ENCODE assay signal across 22 cellular contexts in the genomic region with DNA sequence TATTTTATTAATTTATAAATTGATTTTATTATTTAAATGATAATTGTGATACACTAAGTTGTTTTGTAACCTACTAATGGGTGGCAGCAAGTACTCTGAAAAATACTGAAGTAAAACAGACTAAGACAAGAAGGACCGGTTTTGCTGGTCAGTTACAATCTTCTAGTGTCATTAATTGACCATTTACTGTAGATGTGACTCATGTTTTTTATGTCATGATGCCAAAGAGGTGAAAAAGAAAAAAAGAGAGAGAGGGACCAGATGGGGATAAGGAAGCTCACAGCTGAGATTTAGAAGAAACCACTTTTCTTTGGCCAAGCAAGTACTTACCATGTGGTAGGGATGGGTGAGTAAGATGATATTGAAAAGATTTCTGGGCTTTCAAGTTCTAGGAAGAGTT.
"Had no signal": no experiment of that assay in that cellular context is flagged by ENCODE, and none has a peak within 500 bp of the region (broad histone marks: within the 10 kb centered on the region; RNA-seq: fewer than 3 reads in every experiment).

No MANE protein-coding gene starts in this region.

- H3K27me3 ChIP-seq: ovary, stomach had no signal

- H3K4me2 ChIP-seq: smooth muscle cell had no signal

- H3K4me3 ChIP-seq: lower lobe of right lung, ovary, smooth muscle cell, stomach had no signal

- H3K9me3 ChIP-seq: lower lobe of right lung, ovary, stomach had no signal

- ATAC-seq: activated T-helper 17 cell treated with anti-CD3 and anti-CD28 coated beads, Interleukin-2, amount 50 U/mL, for 72 hours; effector memory CD8-positive, alpha-beta T cell; left colon; lower lobe of right lung; natural killer cell; sciatic nerve; stimulated activated effector memory CD8-positive, alpha-beta T cell treated with anti-CD3 and anti-CD28 coated beads, Interleukin-12 subunit alpha, Interleukin-12 subunit beta, amount 100 ng/mL, for 72 hours had no signal

- DNase-seq: activated B cell treated with CpG ODN at 0.5 μM for 24 hours; activated CD4-positive, alpha-beta memory T cell treated with anti-CD3 and anti-CD28 coated beads for 36 hours; activated CD4-positive, alpha-beta T cell treated with anti-CD3 and anti-CD28 coated beads for 4 hours; activated naive CD4-positive, alpha-beta T cell treated with Interleukin-2 at 50 U/mL for 16 hours; activated naive CD8-positive, alpha-beta T cell treated with anti-CD3 and anti-CD28 coated beads, Interleukin-2, amount 10 ng/mL, durations not matched to agents 7 days and 5 days; amygdala; caudate nucleus; effector memory CD8-positive, alpha-beta T cell; foreskin melanocyte; glutamatergic neuron; hippocampal formation; left colon; lower lobe of right lung; natural killer cell; ovary; stimulated activated CD4-positive, alpha-beta T cell treated with anti-CD3 and anti-CD28 coated beads, Interleukin-4, amount 100 ng/mL, for 1 hour; stomach had no signal

- H3K36me3 ChIP-seq: lower lobe of right lung, ovary, stomach had no signal

- FAIRE-seq: islet of Langerhans had no signal

- H3K4me1 ChIP-seq: lower lobe of right lung, stomach had no signal

- H3K27ac ChIP-seq: lower lobe of right lung, ovary, stomach had no signal
